Comparison of ENCODE assay signal across 19 cellular contexts in the genomic region with DNA sequence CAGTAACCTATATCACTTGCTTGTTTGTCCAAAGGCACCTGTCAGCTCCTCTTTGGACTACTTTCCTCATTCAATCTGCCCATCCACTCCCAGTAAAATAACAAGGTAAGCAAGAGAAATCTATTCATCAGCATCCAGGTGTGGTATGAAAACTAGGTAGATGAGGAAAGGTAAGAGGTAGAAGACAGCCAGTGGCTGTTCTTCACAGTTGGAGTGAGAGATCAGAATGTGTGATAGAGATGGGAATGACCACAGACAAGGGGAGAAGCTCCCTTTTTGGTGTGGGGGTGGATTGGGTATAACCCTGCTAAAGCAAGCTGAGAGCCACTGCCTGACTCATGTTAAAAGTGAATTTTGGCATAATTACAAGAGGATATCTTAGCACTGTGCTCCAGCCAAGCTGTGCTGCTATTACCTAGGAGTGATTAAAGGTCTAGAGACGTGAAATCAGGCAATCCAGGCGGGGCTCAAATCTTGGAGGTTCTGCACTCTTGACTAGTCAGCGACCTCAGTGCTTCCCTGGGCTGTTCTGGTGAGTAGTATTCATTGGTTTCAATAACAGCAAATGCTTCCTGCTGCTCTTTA. TPM values are rescaled to one million over a fixed set of nuclear protein-coding genes. Genes with fewer than 3 reads are reported as not detected.
DNase-seq lines count a peak whose midpoint lies in the region; ATAC-seq and TF ChIP-seq lines count a peak whose summit lies in the region.
"Had no signal": no experiment of that assay in that cellular context is flagged by ENCODE, and none has a peak within 500 bp of the region (broad histone marks: within the 10 kb centered on the region; RNA-seq: fewer than 3 reads in every experiment).

No MANE protein-coding gene starts in this region.

- no peak for TF ChIP-seq CTCF in AG10803 (conservative IDR thresholded peaks at IDR 0.05; ENCODE audit: low read length)
- no peak for TF ChIP-seq CTCF in IMR-90 (conservative IDR thresholded peaks at IDR 0.05; ENCODE audit: low read depth, low read length)
- TF ChIP-seq CTCF in cardiac fibroblast (IDR thresholded peaks at IDR 0.05; ENCODE audit: low read depth, low read length): no peak

- no peak for TF ChIP-seq RAD21 in IMR-90 (IDR thresholded peaks at IDR 0.05; ENCODE audit: low read length)

- H4K8ac ChIP-seq in IMR-90 (ENCODE audit: low read depth in 2 of 2, low read length in 2 of 2): no peak overlapping the region

- DNase-seq in AG10803 (ENCODE audit: low read depth): peak; percentile 31
- DNase-seq in IMR-90: peak; percentile 25
- peak; percentile 6 to 26 for DNase-seq in cardiac fibroblast (ENCODE audit: low read depth in 2 of 2)
- DNase-seq in SHP77 (lab: John Stamatoyannopoulos, UW): no peak
- DNase-seq in HCEC 1CT: no peak
- DNase-seq: activated gamma-delta T cell treated with Interleukin-2 at 50 U/mL for 16 hours; CD4-positive, alpha-beta memory T cell; EL; kidney; NCI-H187 treated with DMSO at 0.1 percent for 48 hours; NCI-H510A treated with DMSO at 0.1 percent for 48 hours; retina; SK-N-SH; stimulated activated CD4-positive, alpha-beta T cell treated with anti-CD3 and anti-CD28 coated beads, Interleukin-15, amount 100 ng/mL, for 24 hours; stimulated activated naive CD8-positive, alpha-beta T cell treated with anti-CD3 and anti-CD28 coated beads, Interleukin-15, Interleukin-2, amounts not matched to agents 100 U/mL and 50 U/mL, for 24 hours; upper lobe of left lung had no signal

- H2AFZ ChIP-seq in IMR-90 (replicated peaks; ENCODE audit: low read length, poor library complexity): no peak overlapping the region

- POLR2A ChIA-PET in IMR-90 (lab: Charles Lee; ENCODE audit: unreplicated experiment): no interaction called here

- H4K5ac ChIP-seq in IMR-90 (ENCODE audit: low read depth, low read length): no peak overlapping the region

- H3K4me3 ChIP-seq in AG10803 (ENCODE audit: low read length): no peak overlapping the region
- H3K4me3 ChIP-seq in IMR-90 (ENCODE audit: insufficient read depth, low read depth, low read length): no peak overlapping the region
- H3K4me3 ChIP-seq in cardiac fibroblast (replicated peaks in 1 of 2; ENCODE audit: low read depth in 2 of 2, low read length in 2 of 2): no peak overlapping the region
- H3K4me3 ChIP-seq in iPS-20b (ENCODE audit: low read length): peak overlapping the region; percentile 8; the same call in 1 of the 2 replicates
- H3K4me3 ChIP-seq: upper lobe of left lung had no signal

- intact Hi-C loops in IMR-90 (cut with micrococcal nuclease): no loop called here

- CTCF ChIA-PET in IMR-90 (lab: Yijun Ruan, JAX): interaction anchor here (0.8 kb wide), 1 partner anchor 19 kb away, joined by 3 read pairs; no protein-coding TSS in a partner anchor

- H3K18ac ChIP-seq in IMR-90 (ENCODE audit: low read depth, low read length): no peak overlapping the region

- H2AK9ac ChIP-seq in IMR-90 (replicated peaks; ENCODE audit: low read depth, low read length, poor library complexity): no peak overlapping the region

- H2BK5ac ChIP-seq in IMR-90 (ENCODE audit: low read depth, low read length, poor library complexity, severe bottlenecking): no peak overlapping the region

- no peaks in the 10 kb centered on the region for H3K79me1 ChIP-seq in IMR-90 (ENCODE audit: low read depth in 1 of 2, low read length in 2 of 2)

- no peak overlapping the region for H2BK20ac ChIP-seq in IMR-90 (ENCODE audit: low read depth, low read length)

- no peak overlapping the region for H4K91ac ChIP-seq in IMR-90 (ENCODE audit: insufficient read depth, low read depth, low read length)

- H3K4me1 ChIP-seq in IMR-90 (ENCODE audit: control insufficient read depth, insufficient read depth, low read length) (peaks cover 11% of the 10 kb centered on the region), iPS-20b (ENCODE audit: insufficient read depth, low read length) (peaks cover 33% of the 10 kb centered on the region)
- H3K4me1 ChIP-seq: upper lobe of left lung had no signal

- no peak overlapping the region; the same call in 1 of the 2 replicates for H2AK5ac ChIP-seq in IMR-90 (ENCODE audit: low read depth, low read length)

- peaks cover 10% of the 10 kb centered on the region for H3K9me1 ChIP-seq in IMR-90 (ENCODE audit: insufficient read depth, low read length)

- no peak overlapping the region for H3K9ac ChIP-seq in IMR-90 (ENCODE audit: low read depth, low read length)
- H3K9ac ChIP-seq in iPS-20b (ENCODE audit: low read depth, low read length): peak overlapping the region; percentile 64; the same call in 1 of the 2 replicates
- H3K9ac ChIP-seq: SK-N-SH had no signal

- WGBS in IMR-90 (ENCODE audit: extremely low coverage in 2 of 2, insufficient read length in 1 of 2), 2 experiments: no CpG with 5 or more reads among the region's 3 CpGs

- no TSS peak for BruUV-seq in IMR-90 (replicated peaks; lab: Mats Ljungman, UMichigan)

- H2BK15ac ChIP-seq in IMR-90 (ENCODE audit: low read depth, low read length): 0 out of 3 replicates have a peak overlapping the region, but pooled peaks have one; percentile 21

- in situ Hi-C loops in IMR-90 (cut with MboI; ENCODE audit: low sequenced_read_pairs): no loop called here

- no peak overlapping the region for H3K56ac ChIP-seq in IMR-90 (ENCODE audit: extremely low read depth, insufficient read depth, low read length)

- TF ChIP-seq POLR2A in IMR-90 (IDR thresholded peaks at IDR 0.05; ENCODE audit: low read depth, low read length): no peak

- peak; percentile 57 for ATAC-seq in IMR-90 (ENCODE audit: low read depth)
- no peak for ATAC-seq in GM21528 (IDR thresholded peaks at IDR 0.05; ENCODE audit: low FRiP score, unreplicated experiment)
- ATAC-seq in GM18907 (IDR thresholded peaks at IDR 0.05; ENCODE audit: unreplicated experiment): no peak
- ATAC-seq: stimulated activated naive CD8-positive, alpha-beta T cell treated with anti-CD3 and anti-CD28 coated beads, Interleukin-15, Interleukin-2, amounts not matched to agents 100 U/mL and 50 U/mL, for 24 hours had no signal

- H3K27ac ChIP-seq in IMR-90 (ENCODE audit: insufficient read depth, low read length) (no peak overlapping the region), iPS-20b (ENCODE audit: low read length) (peak overlapping the region; percentile 84)
- H3K27ac ChIP-seq: upper lobe of left lung had no signal

- peaks cover 6% of the 10 kb centered on the region for H3K27me3 ChIP-seq in IMR-90 (ENCODE audit: control insufficient read depth, insufficient read depth, low read length)
- H3K27me3 ChIP-seq in iPS-20b (ENCODE audit: insufficient read depth, low read length): no peaks in the 10 kb centered on the region
- H3K27me3 ChIP-seq: upper lobe of left lung had no signal

- H3K4me2 ChIP-seq in IMR-90 (ENCODE audit: low read depth, low read length): no peak overlapping the region
- H3K4me2 ChIP-seq: SK-N-SH had no signal

- no peak overlapping the region for H2BK120ac ChIP-seq in IMR-90 (ENCODE audit: low read depth, low read length)

- no peak overlapping the region for H3K14ac ChIP-seq in IMR-90 (replicated peaks; ENCODE audit: low read depth, low read length)

- dilution Hi-C loops in IMR-90 (cut with HindIII; ENCODE audit: low sequenced_read_pairs, unreplicated experiment): no loop called here

- no peak overlapping the region for H3K4ac ChIP-seq in IMR-90 (ENCODE audit: low read depth, low read length)

- H3K36me3 ChIP-seq in IMR-90 (ENCODE audit: control insufficient read depth, insufficient read depth, low read length) (no peaks in the 10 kb centered on the region), iPS-20b (ENCODE audit: insufficient read depth, low read depth, low read length) (no peaks in the 10 kb centered on the region)
- H3K36me3 ChIP-seq: upper lobe of left lung had no signal

- H4K20me1 ChIP-seq in IMR-90 (ENCODE audit: insufficient read depth, low read length): no peaks in the 10 kb centered on the region

- no peaks in the 10 kb centered on the region for H3K9me3 ChIP-seq in IMR-90 (ENCODE audit: control insufficient read depth, insufficient read depth, low read length)
- H3K9me3 ChIP-seq in iPS-20b (ENCODE audit: insufficient read depth, low read depth, low read length): no peaks in the 10 kb centered on the region
- H3K9me3 ChIP-seq: SK-N-SH, upper lobe of left lung had no signal

- H3K23ac ChIP-seq in IMR-90 (ENCODE audit: low read depth, low read length): no peak overlapping the region

TF ChIP-seq in IMR-90, 13 proteins besides CTCF, POLR2A, EP300 and RAD21 (continues in another document):
- TF ChIP-seq RCOR1 (IDR thresholded peaks at IDR 0.05; ENCODE audit: insufficient replicate concordance, low read length): no peak
- TF ChIP-seq, protein P1, sequence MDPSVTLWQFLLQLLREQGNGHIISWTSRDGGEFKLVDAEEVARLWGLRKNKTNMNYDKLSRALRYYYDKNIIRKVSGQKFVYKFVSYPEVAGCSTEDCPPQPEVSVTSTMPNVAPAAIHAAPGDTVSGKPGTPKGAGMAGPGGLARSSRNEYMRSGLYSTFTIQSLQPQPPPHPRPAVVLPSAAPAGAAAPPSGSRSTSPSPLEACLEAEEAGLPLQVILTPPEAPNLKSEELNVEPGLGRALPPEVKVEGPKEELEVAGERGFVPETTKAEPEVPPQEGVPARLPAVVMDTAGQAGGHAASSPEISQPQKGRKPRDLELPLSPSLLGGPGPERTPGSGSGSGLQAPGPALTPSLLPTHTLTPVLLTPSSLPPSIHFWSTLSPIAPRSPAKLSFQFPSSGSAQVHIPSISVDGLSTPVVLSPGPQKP (IDR thresholded peaks at IDR 0.05; ENCODE audit: borderline replicate concordance, low read depth, low read length): no peak
- TF ChIP-seq MXI1 (IDR thresholded peaks at IDR 0.05; ENCODE audit: borderline replicate concordance, low read depth, low read length): no peak
- TF ChIP-seq, protein P2, sequence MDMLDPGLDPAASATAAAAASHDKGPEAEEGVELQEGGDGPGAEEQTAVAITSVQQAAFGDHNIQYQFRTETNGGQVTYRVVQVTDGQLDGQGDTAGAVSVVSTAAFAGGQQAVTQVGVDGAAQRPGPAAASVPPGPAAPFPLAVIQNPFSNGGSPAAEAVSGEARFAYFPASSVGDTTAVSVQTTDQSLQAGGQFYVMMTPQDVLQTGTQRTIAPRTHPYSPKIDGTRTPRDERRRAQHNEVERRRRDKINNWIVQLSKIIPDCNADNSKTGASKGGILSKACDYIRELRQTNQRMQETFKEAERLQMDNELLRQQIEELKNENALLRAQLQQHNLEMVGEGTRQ (IDR thresholded peaks at IDR 0.05; ENCODE audit: low read depth, low read length): no peak
- no peak for TF ChIP-seq FOS (IDR thresholded peaks at IDR 0.05; ENCODE audit: low read depth, low read length)
- TF ChIP-seq RFX5 (IDR thresholded peaks at IDR 0.05; ENCODE audit: low read depth, low read length): no peak
- TF ChIP-seq CEBPB (IDR thresholded peaks at IDR 0.05; ENCODE audit: low read depth, low read length): no peak
- TF ChIP-seq MAFK (IDR thresholded peaks at IDR 0.05; ENCODE audit: low read depth, low read length): no peak
- no peak for TF ChIP-seq CHD1 (IDR thresholded peaks at IDR 0.05; ENCODE audit: low read depth, low read length)
- no peak for TF ChIP-seq SMC3 (IDR thresholded peaks at IDR 0.05; ENCODE audit: low read depth, low read length)
- no peak for TF ChIP-seq BHLHE40 (IDR thresholded peaks at IDR 0.05; ENCODE audit: low read depth, low read length)

RNA-seq across cellular contexts. Expression of a gene that starts 28.1 kb away (rescaled TPM):
- 0.18 and 0.28 TPM in 2 replicates for total RNA-seq in IMR-90 (2012; rRNA removed)
- 0.26 and 0.31 TPM in 2 replicates for polyA plus RNA-seq in IMR-90 (2012; rRNA removed)
- 0.04 and 0.23 TPM in 2 replicates for polyA plus RNA-seq in IMR-90 (2012; cell fraction: cytosol; rRNA removed)
- polyA plus RNA-seq in IMR-90 (2012; cell fraction: nucleus; rRNA removed; ENCODE audit: low replicate concordance): 0.20 and 0.41 TPM in 2 replicates
- total RNA-seq: CD4-positive, alpha-beta memory T cell had no signal

Comparison
In these comparisons a context has a peak if more than half of its experiments do, and no peak if none do; other contexts are left out.
1. DNase-seq: peak in AG10803 (single experiment), IMR-90 (single experiment) and cardiac fibroblast (2 of 2); none in SHP77 (0 of 2) and HCEC 1CT (single experiment).